ENCODE assay signal across 14 cellular contexts in the genomic region with DNA sequence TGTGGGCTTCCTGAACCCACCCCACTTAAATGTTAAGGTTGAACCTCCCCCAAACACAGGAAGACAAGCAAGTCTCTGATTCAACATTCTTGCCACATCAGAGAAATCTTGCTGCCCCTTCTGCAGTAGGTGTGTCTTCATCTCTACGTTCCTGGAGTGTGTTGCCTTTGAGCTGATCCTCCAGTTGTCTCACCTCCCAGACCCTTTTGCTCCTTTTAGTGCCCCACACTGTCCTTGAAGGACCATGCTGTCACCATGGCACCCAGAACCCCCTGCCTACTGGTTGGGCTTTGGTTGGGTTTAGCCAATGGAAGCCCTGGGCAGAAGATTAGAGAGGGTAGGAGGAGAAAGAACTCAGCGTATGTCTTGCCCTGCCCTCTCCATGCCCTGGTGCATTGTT. TPM values are rescaled to one million over a fixed set of nuclear protein-coding genes. Genes with fewer than 3 reads are reported as not detected.
DNase-seq lines count a peak whose midpoint lies in the region; ATAC-seq and TF ChIP-seq lines count a peak whose summit lies in the region.
"Had no signal": no experiment of that assay in that cellular context is flagged by ENCODE, and none has a peak within 500 bp of the region (broad histone marks: within the 10 kb centered on the region; RNA-seq: fewer than 3 reads in every experiment).

No MANE protein-coding gene starts in this region.

- H3K27me3 Mint-ChIP-seq in chondrocyte (ENCODE audit: low read depth), result no peaks in the 10 kb centered on the region
- H3K27me3 Mint-ChIP-seq: activated B cell treated with CpG ODN at 0.5 μM for 24 hours had no signal

- no peak overlapping the region for H3K4me3 Mint-ChIP-seq in chondrocyte (ENCODE audit: unreplicated experiment)
- H3K4me3 Mint-ChIP-seq: activated B cell treated with CpG ODN at 0.5 μM for 24 hours had no signal

- H3K36me3 Mint-ChIP-seq in chondrocyte (ENCODE audit: low read depth), result no peaks in the 10 kb centered on the region

- no peak for TF ChIP-seq CTCF in chondrocyte (IDR thresholded peaks at IDR 0.05)

- no peaks in the 10 kb centered on the region for H3K9me3 Mint-ChIP-seq in chondrocyte (ENCODE audit: low read depth)
- H3K9me3 Mint-ChIP-seq: activated B cell treated with CpG ODN at 0.5 μM for 24 hours had no signal

- DNase-seq in activated CD8-positive, alpha-beta memory T cell treated with anti-CD3 and anti-CD28 coated beads for 24 hours, result peak; percentile 67
- no peak for DNase-seq in activated CD8-positive, alpha-beta memory T cell treated with anti-CD3 and anti-CD28 coated beads, Interleukin-2, amount 50 U/mL, for 48 hours
- DNase-seq in activated CD4-positive, alpha-beta T cell treated with anti-CD3 and anti-CD28 coated beads, Interleukin-2, amount 50 U/mL, for 1 hour, result peak; percentile 21
- DNase-seq in chondrocyte (ENCODE audit: low spot score), result no peak
- peak; percentile 44 for DNase-seq in stimulated activated CD4-positive, alpha-beta T cell treated with anti-CD3 and anti-CD28 coated beads, Interleukin-2, amount 100 ng/mL, for 4 hours (ENCODE audit: low read depth)
- DNase-seq in NCI-H510A (lab: John Stamatoyannopoulos, UW), result no peak
- DNase-seq: activated B cell treated with CpG ODN at 0.5 μM for 24 hours, caudate nucleus, NCI-H1417, PC-9, retina had no signal

- ATAC-seq in GM21515 (IDR thresholded peaks at IDR 0.05; ENCODE audit: unreplicated experiment) (no peak), HG03045 (IDR thresholded peaks at IDR 0.05; ENCODE audit: unreplicated experiment) (no peak)
- ATAC-seq: A549 had no signal

- H3K27ac Mint-ChIP-seq in chondrocyte (ENCODE audit: unreplicated experiment), result peak overlapping the region; percentile 3
- H3K27ac Mint-ChIP-seq: activated B cell treated with CpG ODN at 0.5 μM for 24 hours had no signal

- H3K4me1 Mint-ChIP-seq in chondrocyte (ENCODE audit: low read depth), result peaks cover 28% of the 10 kb centered on the region

RNA-seq across cellular contexts. Expression of gene CAB39, which starts 10.7 kb away (rescaled TPM):
- total RNA-seq in chondrocyte, result 30.9 to 34.7 TPM (median 33.4 TPM) in 3 replicates

Comparison
In these comparisons a context has a peak if more than half of its experiments do, and no peak if none do; other contexts are left out.
1. DNase-seq: peak in activated CD8-positive, alpha-beta memory T cell treated with anti-CD3 and anti-CD28 coated beads for 24 hours (single experiment), activated CD4-positive, alpha-beta T cell treated with anti-CD3 and anti-CD28 coated beads, Interleukin-2, amount 50 U/mL, for 1 hour (single experiment) and stimulated activated CD4-positive, alpha-beta T cell treated with anti-CD3 and anti-CD28 coated beads, Interleukin-2, amount 100 ng/mL, for 4 hours (single experiment); none in activated CD8-positive, alpha-beta memory T cell treated with anti-CD3 and anti-CD28 coated beads, Interleukin-2, amount 50 U/mL, for 48 hours (single experiment), chondrocyte (single experiment) and NCI-H510A (single experiment).